Comparison of ENCODE assay signal across 15 cellular contexts in the genomic region with DNA sequence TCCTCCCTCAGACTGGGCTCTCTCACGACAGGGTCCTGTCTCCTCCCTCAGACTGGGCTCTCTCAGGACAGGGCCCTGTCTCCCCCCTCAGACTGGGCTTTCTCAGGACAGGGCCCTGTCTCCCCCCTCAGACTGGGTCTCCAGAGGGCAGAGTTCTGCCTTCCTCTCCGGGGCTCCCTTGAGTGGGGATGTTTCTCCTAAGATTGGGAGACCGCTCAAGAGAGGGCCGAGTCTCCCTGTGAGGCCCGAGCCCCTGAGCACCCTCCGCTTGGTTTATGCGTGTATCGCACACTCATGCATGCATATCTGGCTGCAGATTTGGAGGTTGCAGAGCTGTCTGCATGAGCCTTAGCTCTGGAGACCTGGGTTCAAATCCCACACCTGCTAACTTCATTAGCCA. TPM values are rescaled to one million over a fixed set of nuclear protein-coding genes. Genes with fewer than 3 reads are reported as not detected.
DNase-seq lines count a peak whose midpoint lies in the region; ATAC-seq lines count a peak whose summit lies in the region.
"Had no signal": no experiment of that assay in that cellular context is flagged by ENCODE, and none has a peak within 500 bp of the region (broad histone marks: within the 10 kb centered on the region; RNA-seq: fewer than 3 reads in every experiment).

No MANE protein-coding gene starts in this region.

- no peak for ATAC-seq in activated naive CD4-positive, alpha-beta T cell treated with anti-CD3 and anti-CD28 coated beads, Interleukin-2, amount 50 U/mL, for 72 hours
- ATAC-seq in GM18858 (IDR thresholded peaks at IDR 0.05; ENCODE audit: unreplicated experiment) = no peak
- ATAC-seq in left colon = no peak
- ATAC-seq: HCT116 had no signal

- intact Hi-C loops in posterior vena cava (cut with DNase I) (no loop called here), left colon (cut with DNase I, micrococcal nuclease) (no loop called here)

- peak; percentile 24 for DNase-seq in activated CD8-positive, alpha-beta memory T cell treated with anti-CD3 and anti-CD28 coated beads for 24 hours
- no peak for DNase-seq in activated CD8-positive, alpha-beta memory T cell treated with anti-CD3 and anti-CD28 coated beads, Interleukin-2, amount 50 U/mL, for 4 hours
- peak; percentile 24 for DNase-seq in ecto neural progenitor cell (ENCODE audit: low spot score)
- peak; percentile 72 for DNase-seq in posterior vena cava (ENCODE audit: low spot score)
- no peak for DNase-seq in NCI-H526 (lab: John Stamatoyannopoulos, UW)
- no peak for DNase-seq in activated naive CD4-positive, alpha-beta T cell treated with anti-CD3 and anti-CD28 coated beads, Interleukin-2, amount 50 U/mL, for 72 hours (ENCODE audit: low spot score in 2 of 2)
- no peak for DNase-seq in left colon
- DNase-seq: Caco-2; CD8-positive, alpha-beta memory T cell; DMS53; GF-D8; IMR-90 had no signal

- H3K27ac Mint-ChIP-seq in activated naive CD4-positive, alpha-beta T cell treated with anti-CD3 and anti-CD28 coated beads, Interleukin-2, amount 50 U/mL, for 72 hours = no peak overlapping the region
- H3K27ac Mint-ChIP-seq: CD8-positive, alpha-beta memory T cell had no signal

- H3K9me3 Mint-ChIP-seq in activated naive CD4-positive, alpha-beta T cell treated with anti-CD3 and anti-CD28 coated beads, Interleukin-2, amount 50 U/mL, for 72 hours = no peaks in the 10 kb centered on the region
- H3K9me3 Mint-ChIP-seq: CD8-positive, alpha-beta memory T cell had no signal

- H3K36me3 Mint-ChIP-seq in activated naive CD4-positive, alpha-beta T cell treated with anti-CD3 and anti-CD28 coated beads, Interleukin-2, amount 50 U/mL, for 72 hours = no peaks in the 10 kb centered on the region
- H3K36me3 Mint-ChIP-seq: CD8-positive, alpha-beta memory T cell had no signal

RNA-seq across cellular contexts. Expression of a gene that starts 39.3 kb away (rescaled TPM):
- total RNA-seq in posterior vena cava = 10 to 100 TPM; 19.6 to 33.4 TPM
- 1 to 10 TPM in 1 of 2 donors, under 1 TPM in 1; 0.61 to 1.5 TPM for total RNA-seq in activated naive CD4-positive, alpha-beta T cell treated with anti-CD3 and anti-CD28 coated beads, Interleukin-2, amount 50 U/mL, for 72 hours
- total RNA-seq in left colon = 1 to 10 TPM; 2.5 to 2.9 TPM
- total RNA-seq: A673, IMR-90 had no signal

RNA-seq across cellular contexts. Expression of a gene that starts 57.8 kb away (rescaled TPM):
- 10 to 100 TPM; 46.4 to 48.3 TPM for total RNA-seq in posterior vena cava
- 100 to 1,000 TPM; 113 to 117 TPM for total RNA-seq in activated naive CD4-positive, alpha-beta T cell treated with anti-CD3 and anti-CD28 coated beads, Interleukin-2, amount 50 U/mL, for 72 hours
- 10 to 100 TPM; 43.6 to 54.9 TPM for total RNA-seq in left colon

Comparison
In these comparisons a context has a peak if more than half of its experiments do, and no peak if none do; other contexts are left out.
1. DNase-seq: peak in activated CD8-positive, alpha-beta memory T cell treated with anti-CD3 and anti-CD28 coated beads for 24 hours (single experiment), ecto neural progenitor cell (single experiment) and posterior vena cava (single experiment); none in activated CD8-positive, alpha-beta memory T cell treated with anti-CD3 and anti-CD28 coated beads, Interleukin-2, amount 50 U/mL, for 4 hours (single experiment), NCI-H526 (0 of 2), activated naive CD4-positive, alpha-beta T cell treated with anti-CD3 and anti-CD28 coated beads, Interleukin-2, amount 50 U/mL, for 72 hours (0 of 2) and left colon (0 of 2).
2. RNA of a gene that starts 39.3 kb away (total RNA-seq): 19.6 to 33.4 TPM in posterior vena cava; 2.5 to 2.9 TPM in left colon and 0.61 to 1.5 TPM in activated naive CD4-positive, alpha-beta T cell treated with anti-CD3 and anti-CD28 coated beads, Interleukin-2, amount 50 U/mL, for 72 hours; every median in the first group is over 4 times any median in the second.